In genomic region chr10:20407421-20407820, GRCh38 we compare ENCODE assay signal across 32 cellular contexts.
"Had no signal": no experiment of that assay in that cellular context is flagged by ENCODE, and none has a peak within 500 bp of the region (broad histone marks: within the 10 kb centered on the region; RNA-seq: fewer than 3 reads in every experiment).

No MANE protein-coding gene starts in this region.

- H3K4me1 ChIP-seq: body of pancreas, SJCRH30 had no signal

- H3K27me3 ChIP-seq: body of pancreas, SJCRH30 had no signal

- H3K9me3 ChIP-seq: body of pancreas, SJCRH30, SK-N-SH had no signal

- H3K36me3 ChIP-seq: SJCRH30, WERI-Rb-1 had no signal

- H3K27ac ChIP-seq: body of pancreas, SJCRH30, WERI-Rb-1 had no signal

- ATAC-seq: activated CD8-positive, alpha-beta T cell treated with anti-CD3 and anti-CD28 coated beads for 36 hours; activated T-cell treated with anti-CD3 and anti-CD28 coated beads, Interleukin-2, amount 50 U/mL, for 72 hours; activated T-helper 17 cell treated with anti-CD3 and anti-CD28 coated beads, Interleukin-2, amount 50 U/mL, for 72 hours; body of pancreas; T-helper 17 cell had no signal

- H3K4me3 ChIP-seq: body of pancreas, SJCRH30 had no signal

- DNase-seq: activated CD4-positive, alpha-beta T cell treated with anti-CD3 and anti-CD28 coated beads, Interleukin-2, amount 10 ng/mL, durations not matched to agents 24 days and 14 days; activated CD4-positive, alpha-beta T cell treated with anti-CD3 and anti-CD28 coated beads, Interleukin-2, amount 50 U/mL, for 4 hours; activated CD4-positive, CD25-positive, alpha-beta regulatory T cell; activated CD8-positive, alpha-beta T cell treated with anti-CD3 and anti-CD28 coated beads for 36 hours; activated effector memory CD4-positive, alpha-beta T cell treated with anti-CD3 and anti-CD28 coated beads, Interleukin-2, amount 50 U/mL, for 16 hours; activated naive CD4-positive, alpha-beta T cell; activated naive CD8-positive, alpha-beta T cell treated with anti-CD3 and anti-CD28 coated beads, Interleukin-2, amount 10 ng/mL, durations not matched to agents 7 days and 5 days; activated T-cell treated with anti-CD3 and anti-CD28 coated beads, Interleukin-2, amount 50 U/mL, for 1 hour; activated T-cell treated with anti-CD3 and anti-CD28 coated beads, Interleukin-2, amount 50 U/mL, for 72 hours; body of pancreas; cerebellar nuclear complex; Kasumi-1; KG1; MM.1S; NCI-H1092; NCI-H1436 treated with DMSO at 0.1 percent for 48 hours; NCI-H1694 treated with DMSO at 0.1 percent for 48 hours; NCI-H2029 treated with DMSO at 0.1 percent for 48 hours; NCI-H2107; NCI-H2171; NCI-H510A; NCI-H526; NCI-H748 treated with DMSO at 0.1 percent for 48 hours; NK-92 treated with Interleukin-12 subunit alpha and Interleukin-12 subunit beta, amount 100 ng/mL, for 24 hours; OCI-M1; SHP77; SJCRH30; SK-N-SH; T-helper 17 cell; T-helper 9 cell; WERI-Rb-1 had no signal
